Comparison of ENCODE assay signal across 8 cellular contexts in the genomic region with DNA sequence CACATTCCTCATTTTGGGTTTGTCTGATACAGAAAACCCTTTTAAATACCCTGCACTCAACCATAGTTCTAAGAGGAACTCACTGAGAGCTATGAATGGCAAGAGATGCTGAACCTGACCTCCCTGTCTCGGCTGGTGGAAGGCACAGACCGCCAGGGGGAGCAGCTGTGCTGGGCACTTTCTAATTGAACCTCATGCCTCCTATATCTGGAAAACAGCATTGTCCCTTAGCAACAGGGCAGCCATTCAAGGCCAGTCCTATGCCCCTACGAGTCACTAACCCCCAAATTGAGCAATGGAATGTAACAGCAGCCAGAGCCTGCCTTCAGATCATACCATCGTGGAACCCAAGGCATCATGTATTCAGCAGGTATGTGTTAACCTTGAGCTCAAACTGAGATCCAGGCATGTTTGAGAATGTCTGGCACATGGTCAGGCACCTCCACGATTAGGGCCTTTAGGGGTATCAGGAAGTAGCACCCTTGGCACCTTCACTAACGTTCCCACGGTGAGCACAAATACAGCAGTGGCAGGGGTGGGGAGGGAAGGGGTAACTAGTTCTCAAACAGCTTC. TPM values are rescaled to one million over a fixed set of nuclear protein-coding genes. Genes with fewer than 3 reads are reported as not detected.
DNase-seq lines count a peak whose midpoint lies in the region; ATAC-seq and TF ChIP-seq lines count a peak whose summit lies in the region.

No MANE protein-coding gene starts in this region.

- no peak overlapping the region for H3K27ac ChIP-seq in HEK293 (ENCODE audit: extremely low read depth, low read depth, low read length)
- H3K27ac ChIP-seq in brain microvascular endothelial cell, result no peak overlapping the region

- DNase-seq in EL (peak; percentile 32), NCI-H1694 treated with DMSO at 0.1 percent for 48 hours (lab: John Stamatoyannopoulos, UW) (peak; percentile 20), UCSD-AML1 (lab: John Stamatoyannopoulos, UW; ENCODE audit: unreplicated experiment) (peak; percentile 73), brain microvascular endothelial cell (peak; percentile 54), kidney epithelial cell (ENCODE audit: low read depth) (no peak)
- peak; percentile 33 for DNase-seq in stimulated activated CD8-positive, alpha-beta memory T cell treated with anti-CD3 and anti-CD28 coated beads, Interleukin-12 subunit alpha, Interleukin-12 subunit beta, amount 100 ng/mL, for 1 hour (ENCODE audit: low read depth)

- no peaks in the 10 kb centered on the region for H3K9me3 ChIP-seq in HEK293 (ENCODE audit: control insufficient read depth, insufficient read depth, low read depth, low read length)

- H3K4me1 ChIP-seq in HEK293 (ENCODE audit: control insufficient read depth, insufficient read depth, low read length), result no peaks in the 10 kb centered on the region

- H3K27me3 ChIP-seq in brain microvascular endothelial cell (replicated peaks), result no peaks in the 10 kb centered on the region
- no peaks in the 10 kb centered on the region for H3K27me3 ChIP-seq in kidney epithelial cell (ENCODE audit: control insufficient read depth, insufficient read depth, low read length)

- H3K4me3 ChIP-seq in HEK293 (ENCODE audit: low read depth, low read length) (no peak overlapping the region), brain microvascular endothelial cell (ENCODE audit: low read depth, low read length) (no peak overlapping the region), kidney epithelial cell (ENCODE audit: low read depth, low read length) (no peak overlapping the region)

- ATAC-seq in GM19467 (IDR thresholded peaks at IDR 0.05; ENCODE audit: unreplicated experiment), result no peak

- peaks cover 0 to 16% of the 10 kb centered on the region in 2 experiments; a peak in 1 of 3 replicates for H3K36me3 ChIP-seq in HEK293 (ENCODE audit: control insufficient read depth in 2 of 2, insufficient read depth in 1 of 2, low read length in 2 of 2)
- H3K36me3 ChIP-seq in brain microvascular endothelial cell (replicated peaks), result no peaks in the 10 kb centered on the region
- H3K36me3 ChIP-seq in kidney epithelial cell (ENCODE audit: control insufficient read depth, insufficient read depth, low read length), result no peaks in the 10 kb centered on the region

- POLR2A ChIA-PET in HEK293 (lab: Yijun Ruan, JAX), result no interaction called here

- TF ChIP-seq CTCF in HEK293 (tag by site-specific recombination; IDR thresholded peaks at IDR 0.05), result peak; percentile 46; the same call in 1 of the 2 replicates
- TF ChIP-seq CTCF in brain microvascular endothelial cell (IDR thresholded peaks at IDR 0.05; ENCODE audit: low read depth, low read length, missing control alignments), result peak; percentile 86
- peak; percentile 74 for TF ChIP-seq CTCF in kidney epithelial cell (IDR thresholded peaks at IDR 0.05; ENCODE audit: insufficient read depth, low read length, poor library complexity, severe bottlenecking)

- CTCF ChIA-PET in HEK293 (lab: Yijun Ruan, JAX), result interaction anchor here (0.6 to 4.7 kb wide), 27 partner anchors 9 to 807 kb away, joined by 3 to 38 read pairs (median 4); partner anchors contain the start of gene CLCN5

- in situ Hi-C loops in brain microvascular endothelial cell (cut with HindIII; ENCODE audit: low pct_ligation_motif_present, low sequenced_read_pairs), result no loop called here

TF ChIP-seq in HEK293, 187 proteins besides CTCF, POLR2A, EP300 and RAD21:
- TF ChIP-seq ZNF549 (tag by site-specific recombination; IDR thresholded peaks at IDR 0.05) (0 out of 2 replicates have a peak, but pooled peaks have one; percentile 23), ZNF654 (tag by site-specific recombination; IDR thresholded peaks at IDR 0.05; ENCODE audit: low read depth) (peak; percentile 23), ZBTB48 (tag by site-specific recombination; IDR thresholded peaks at IDR 0.05) (peak; percentile 58)
- TF ChIP-seq, protein P1, sequence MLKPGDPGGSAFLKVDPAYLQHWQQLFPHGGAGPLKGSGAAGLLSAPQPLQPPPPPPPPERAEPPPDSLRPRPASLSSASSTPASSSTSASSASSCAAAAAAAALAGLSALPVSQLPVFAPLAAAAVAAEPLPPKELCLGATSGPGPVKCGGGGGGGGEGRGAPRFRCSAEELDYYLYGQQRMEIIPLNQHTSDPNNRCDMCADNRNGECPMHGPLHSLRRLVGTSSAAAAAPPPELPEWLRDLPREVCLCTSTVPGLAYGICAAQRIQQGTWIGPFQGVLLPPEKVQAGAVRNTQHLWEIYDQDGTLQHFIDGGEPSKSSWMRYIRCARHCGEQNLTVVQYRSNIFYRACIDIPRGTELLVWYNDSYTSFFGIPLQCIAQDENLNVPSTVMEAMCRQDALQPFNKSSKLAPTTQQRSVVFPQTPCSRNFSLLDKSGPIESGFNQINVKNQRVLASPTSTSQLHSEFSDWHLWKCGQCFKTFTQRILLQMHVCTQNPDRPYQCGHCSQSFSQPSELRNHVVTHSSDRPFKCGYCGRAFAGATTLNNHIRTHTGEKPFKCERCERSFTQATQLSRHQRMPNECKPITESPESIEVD (tag by site-specific recombination; IDR thresholded peaks at IDR 0.05), result no peak

RNA-seq across cellular contexts. Expression of gene USP27X, which starts 5.1 kb away (rescaled TPM):
- 3.1 and 3.4 TPM in 2 replicates for total RNA-seq in kidney epithelial cell

RNA-seq across cellular contexts. Expression of gene CLCN5, which starts 38.0 kb away (rescaled TPM):
- 15.6 and 22.1 TPM in 2 replicates for total RNA-seq in kidney epithelial cell

RNA-seq across cellular contexts. Expression of gene PAGE4, which starts 55.3 kb away (rescaled TPM):
- not detected in 2 replicates for total RNA-seq in kidney epithelial cell
